In the genomic region with DNA sequence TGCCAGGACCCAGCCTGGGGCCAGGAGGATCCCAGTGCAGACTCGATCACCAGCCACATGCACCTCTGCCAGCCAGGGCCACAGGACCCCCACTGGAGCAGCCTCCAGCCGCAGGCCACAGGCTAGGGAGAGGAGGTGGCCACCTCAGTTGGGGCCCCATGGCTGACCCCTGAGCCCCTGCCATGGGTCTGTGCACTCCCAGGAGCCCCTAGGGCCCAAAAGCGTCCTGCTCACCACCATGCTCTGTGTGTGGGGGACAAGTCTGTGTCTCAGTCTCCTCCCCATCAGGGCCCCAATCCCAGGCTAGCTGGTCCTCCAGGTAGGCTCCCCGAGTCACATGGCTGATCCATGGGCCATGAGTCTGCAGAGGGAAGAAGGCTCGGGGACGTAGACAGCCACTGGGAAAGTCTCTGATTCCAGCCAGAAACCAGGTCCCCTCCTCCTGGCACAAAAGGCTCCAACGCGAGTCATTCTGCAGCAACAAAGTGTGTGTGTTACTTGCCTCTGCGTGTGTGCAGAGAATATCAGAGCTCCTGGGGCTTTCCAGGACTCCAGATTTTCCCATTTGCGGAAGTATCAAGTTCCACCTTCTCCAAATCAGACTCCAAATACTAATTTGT, we compare ENCODE assay signal across 1 cellular context.
TF ChIP-seq lines count a peak whose summit lies in the region.

No MANE protein-coding gene starts in this region.

TF ChIP-seq in GM23338, 12 proteins besides CTCF, POLR2A, EP300 and RAD21 (continued from another document):
- TF ChIP-seq, protein P1, sequence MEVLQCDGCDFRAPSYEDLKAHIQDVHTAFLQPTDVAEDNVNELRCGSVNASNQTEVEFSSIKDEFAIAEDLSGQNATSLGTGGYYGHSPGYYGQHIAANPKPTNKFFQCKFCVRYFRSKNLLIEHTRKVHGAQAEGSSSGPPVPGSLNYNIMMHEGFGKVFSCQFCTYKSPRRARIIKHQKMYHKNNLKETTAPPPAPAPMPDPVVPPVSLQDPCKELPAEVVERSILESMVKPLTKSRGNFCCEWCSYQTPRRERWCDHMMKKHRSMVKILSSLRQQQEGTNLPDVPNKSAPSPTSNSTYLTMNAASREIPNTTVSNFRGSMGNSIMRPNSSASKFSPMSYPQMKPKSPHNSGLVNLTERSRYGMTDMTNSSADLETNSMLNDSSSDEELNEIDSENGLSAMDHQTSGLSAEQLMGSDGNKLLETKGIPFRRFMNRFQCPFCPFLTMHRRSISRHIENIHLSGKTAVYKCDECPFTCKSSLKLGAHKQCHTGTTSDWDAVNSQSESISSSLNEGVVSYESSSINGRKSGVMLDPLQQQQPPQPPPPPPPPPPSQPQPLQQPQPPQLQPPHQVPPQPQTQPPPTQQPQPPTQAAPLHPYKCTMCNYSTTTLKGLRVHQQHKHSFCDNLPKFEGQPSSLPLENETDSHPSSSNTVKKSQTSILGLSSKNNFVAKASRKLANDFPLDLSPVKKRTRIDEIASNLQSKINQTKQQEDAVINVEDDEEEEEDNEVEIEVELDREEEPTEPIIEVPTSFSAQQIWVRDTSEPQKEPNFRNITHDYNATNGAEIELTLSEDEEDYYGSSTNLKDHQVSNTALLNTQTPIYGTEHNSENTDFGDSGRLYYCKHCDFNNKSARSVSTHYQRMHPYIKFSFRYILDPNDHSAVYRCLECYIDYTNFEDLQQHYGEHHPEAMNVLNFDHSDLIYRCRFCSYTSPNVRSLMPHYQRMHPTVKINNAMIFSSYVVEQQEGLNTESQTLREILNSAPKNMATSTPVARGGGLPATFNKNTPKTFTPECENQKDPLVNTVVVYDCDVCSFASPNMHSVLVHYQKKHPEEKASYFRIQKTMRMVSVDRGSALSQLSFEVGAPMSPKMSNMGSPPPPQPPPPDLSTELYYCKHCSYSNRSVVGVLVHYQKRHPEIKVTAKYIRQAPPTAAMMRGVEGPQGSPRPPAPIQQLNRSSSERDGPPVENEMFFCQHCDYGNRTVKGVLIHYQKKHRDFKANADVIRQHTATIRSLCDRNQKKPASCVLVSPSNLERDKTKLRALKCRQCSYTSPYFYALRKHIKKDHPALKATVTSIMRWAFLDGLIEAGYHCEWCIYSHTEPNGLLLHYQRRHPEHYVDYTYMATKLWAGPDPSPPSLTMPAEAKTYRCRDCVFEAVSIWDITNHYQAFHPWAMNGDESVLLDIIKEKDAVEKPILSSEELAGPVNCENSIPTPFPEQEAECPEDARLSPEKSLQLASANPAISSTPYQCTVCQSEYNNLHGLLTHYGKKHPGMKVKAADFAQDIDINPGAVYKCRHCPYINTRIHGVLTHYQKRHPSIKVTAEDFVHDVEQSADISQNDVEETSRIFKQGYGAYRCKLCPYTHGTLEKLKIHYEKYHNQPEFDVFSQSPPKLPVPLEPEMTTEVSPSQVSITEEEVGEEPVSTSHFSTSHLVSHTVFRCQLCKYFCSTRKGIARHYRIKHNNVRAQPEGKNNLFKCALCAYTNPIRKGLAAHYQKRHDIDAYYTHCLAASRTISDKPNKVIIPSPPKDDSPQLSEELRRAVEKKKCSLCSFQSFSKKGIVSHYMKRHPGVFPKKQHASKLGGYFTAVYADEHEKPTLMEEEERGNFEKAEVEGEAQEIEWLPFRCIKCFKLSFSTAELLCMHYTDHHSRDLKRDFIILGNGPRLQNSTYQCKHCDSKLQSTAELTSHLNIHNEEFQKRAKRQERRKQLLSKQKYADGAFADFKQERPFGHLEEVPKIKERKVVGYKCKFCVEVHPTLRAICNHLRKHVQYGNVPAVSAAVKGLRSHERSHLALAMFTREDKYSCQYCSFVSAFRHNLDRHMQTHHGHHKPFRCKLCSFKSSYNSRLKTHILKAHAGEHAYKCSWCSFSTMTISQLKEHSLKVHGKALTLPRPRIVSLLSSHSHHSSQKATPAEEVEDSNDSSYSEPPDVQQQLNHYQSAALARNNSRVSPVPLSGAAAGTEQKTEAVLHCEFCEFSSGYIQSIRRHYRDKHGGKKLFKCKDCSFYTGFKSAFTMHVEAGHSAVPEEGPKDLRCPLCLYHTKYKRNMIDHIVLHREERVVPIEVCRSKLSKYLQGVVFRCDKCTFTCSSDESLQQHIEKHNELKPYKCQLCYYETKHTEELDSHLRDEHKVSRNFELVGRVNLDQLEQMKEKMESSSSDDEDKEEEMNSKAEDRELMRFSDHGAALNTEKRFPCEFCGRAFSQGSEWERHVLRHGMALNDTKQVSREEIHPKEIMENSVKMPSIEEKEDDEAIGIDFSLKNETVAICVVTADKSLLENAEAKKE (CRISPR knock-in tag; IDR thresholded peaks at IDR 0.05): no peak
- TF ChIP-seq CREB1 (CRISPR knock-in tag; IDR thresholded peaks at IDR 0.05; ENCODE audit: low read depth) (no peak), ETS1 (IDR thresholded peaks at IDR 0.05) (no peak), POLR2AphosphoS5 (IDR thresholded peaks at IDR 0.05; ENCODE audit: low read depth) (no peak), STAT1 (IDR thresholded peaks at IDR 0.05; ENCODE audit: unreplicated experiment) (no peak), ZNF331 (CRISPR knock-in tag; IDR thresholded peaks at IDR 0.05; ENCODE audit: low read depth) (no peak), ZNF114 (CRISPR knock-in tag; IDR thresholded peaks at IDR 0.05) (no peak), EZH2 (IDR thresholded peaks at IDR 0.05; ENCODE audit: low read depth, unreplicated experiment) (no peak), EZH2phosphoT487 (IDR thresholded peaks at IDR 0.05; ENCODE audit: unreplicated experiment) (no peak), JUNB (IDR thresholded peaks at IDR 0.05; ENCODE audit: unreplicated experiment) (no peak)
- TF ChIP-seq, protein P2, sequence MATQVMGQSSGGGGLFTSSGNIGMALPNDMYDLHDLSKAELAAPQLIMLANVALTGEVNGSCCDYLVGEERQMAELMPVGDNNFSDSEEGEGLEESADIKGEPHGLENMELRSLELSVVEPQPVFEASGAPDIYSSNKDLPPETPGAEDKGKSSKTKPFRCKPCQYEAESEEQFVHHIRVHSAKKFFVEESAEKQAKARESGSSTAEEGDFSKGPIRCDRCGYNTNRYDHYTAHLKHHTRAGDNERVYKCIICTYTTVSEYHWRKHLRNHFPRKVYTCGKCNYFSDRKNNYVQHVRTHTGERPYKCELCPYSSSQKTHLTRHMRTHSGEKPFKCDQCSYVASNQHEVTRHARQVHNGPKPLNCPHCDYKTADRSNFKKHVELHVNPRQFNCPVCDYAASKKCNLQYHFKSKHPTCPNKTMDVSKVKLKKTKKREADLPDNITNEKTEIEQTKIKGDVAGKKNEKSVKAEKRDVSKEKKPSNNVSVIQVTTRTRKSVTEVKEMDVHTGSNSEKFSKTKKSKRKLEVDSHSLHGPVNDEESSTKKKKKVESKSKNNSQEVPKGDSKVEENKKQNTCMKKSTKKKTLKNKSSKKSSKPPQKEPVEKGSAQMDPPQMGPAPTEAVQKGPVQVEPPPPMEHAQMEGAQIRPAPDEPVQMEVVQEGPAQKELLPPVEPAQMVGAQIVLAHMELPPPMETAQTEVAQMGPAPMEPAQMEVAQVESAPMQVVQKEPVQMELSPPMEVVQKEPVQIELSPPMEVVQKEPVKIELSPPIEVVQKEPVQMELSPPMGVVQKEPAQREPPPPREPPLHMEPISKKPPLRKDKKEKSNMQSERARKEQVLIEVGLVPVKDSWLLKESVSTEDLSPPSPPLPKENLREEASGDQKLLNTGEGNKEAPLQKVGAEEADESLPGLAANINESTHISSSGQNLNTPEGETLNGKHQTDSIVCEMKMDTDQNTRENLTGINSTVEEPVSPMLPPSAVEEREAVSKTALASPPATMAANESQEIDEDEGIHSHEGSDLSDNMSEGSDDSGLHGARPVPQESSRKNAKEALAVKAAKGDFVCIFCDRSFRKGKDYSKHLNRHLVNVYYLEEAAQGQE (IDR thresholded peaks at IDR 0.05; ENCODE audit: unreplicated experiment): no peak
